In the genomic region with DNA sequence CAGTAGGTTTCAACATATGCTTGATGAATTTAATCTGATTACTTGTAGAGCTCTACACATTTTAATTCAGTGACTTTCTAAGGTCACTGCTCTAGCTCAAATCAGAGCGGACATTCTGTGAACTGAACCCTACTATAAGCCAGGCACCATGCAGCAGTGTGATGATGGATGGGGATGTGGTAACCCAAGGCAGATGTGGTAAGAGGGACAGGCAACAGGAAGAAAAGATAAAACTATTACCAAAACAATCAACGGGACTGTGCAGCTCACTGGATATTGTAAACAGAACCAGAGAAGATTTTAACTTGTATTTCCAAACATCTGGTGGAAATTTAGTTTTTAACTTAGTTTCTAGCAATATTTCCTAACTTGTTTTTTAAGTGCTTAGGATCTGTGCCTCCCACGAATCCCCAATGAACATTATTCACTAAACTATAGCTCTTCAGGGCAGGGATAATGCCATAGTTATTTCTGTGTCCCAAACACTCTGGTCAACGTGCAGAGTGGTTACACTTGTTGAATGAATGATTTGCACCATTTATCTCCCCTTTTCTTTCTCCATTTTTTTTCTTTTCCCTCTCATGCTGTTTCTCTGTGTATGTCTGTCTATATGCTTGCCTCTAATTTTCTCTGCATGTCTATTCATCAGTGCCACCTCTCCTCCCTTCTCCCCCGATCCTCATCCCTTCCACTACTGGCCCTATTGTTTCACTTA, we compare ENCODE assay signal across 12 cellular contexts. TPM values are rescaled to one million over a fixed set of nuclear protein-coding genes. Genes with fewer than 3 reads are reported as not detected.
A peak's percentile ranks its signal among the peaks of the same experiment; 100 is the strongest.
DNase-seq lines count a peak whose midpoint lies in the region; ATAC-seq and TF ChIP-seq lines count a peak whose summit lies in the region.
"Had no signal": no experiment of that assay in that cellular context is flagged by ENCODE, and none has a peak within 500 bp of the region (broad histone marks: within the 10 kb centered on the region; RNA-seq: fewer than 3 reads in every experiment).

No MANE protein-coding gene starts in this region.

- H3K4me1 ChIP-seq in breast epithelium: peaks cover 0 to 9% of the 10 kb centered on the region in 2 donors
- H3K4me1 ChIP-seq in osteoblast (ENCODE audit: insufficient read depth, low read length): peaks cover 8% of the 10 kb centered on the region
- H3K4me1 ChIP-seq in neural progenitor cell: peaks cover 13% of the 10 kb centered on the region

- no peak for TF ChIP-seq CTCF in MCF 10A (IDR thresholded peaks at IDR 0.05; ENCODE audit: unreplicated experiment)
- TF ChIP-seq CTCF in breast epithelium (IDR thresholded peaks at IDR 0.05): no peak
- TF ChIP-seq CTCF in osteoblast (IDR thresholded peaks at IDR 0.05; ENCODE audit: extremely low read depth, low read depth, low read length): no peak
- no peak for TF ChIP-seq CTCF in neural progenitor cell (IDR thresholded peaks at IDR 0.05)

- no peak for TF ChIP-seq POLR2A in breast epithelium (IDR thresholded peaks at IDR 0.05)

- no peak overlapping the region for H3K4me2 ChIP-seq in osteoblast (ENCODE audit: insufficient read depth, low read length)
- H3K4me2 ChIP-seq in neural progenitor cell: no peak overlapping the region

- H3K36me3 ChIP-seq in breast epithelium: no peaks in the 10 kb centered on the region
- no peaks in the 10 kb centered on the region for H3K36me3 ChIP-seq in osteoblast (ENCODE audit: insufficient read depth, low read length)
- H3K36me3 ChIP-seq in neural progenitor cell: no peaks in the 10 kb centered on the region

- H3K4me3 ChIP-seq in breast epithelium (no peak overlapping the region), osteoblast (ENCODE audit: insufficient read depth, low read length) (no peak overlapping the region), neural progenitor cell (no peak overlapping the region)

- CTCF ChIA-PET in MCF 10A (lab: Yijun Ruan, JAX): interaction anchor here (0.9 to 1.3 kb wide), 2 partner anchors 14 to 18 kb away, joined by 3 to 4 read pairs; no protein-coding TSS in a partner anchor

- H3K27ac ChIP-seq in breast epithelium (peak overlapping the region in 1 of 2 donors; percentile 4), osteoblast (ENCODE audit: low read depth, low read length) (no peak overlapping the region), neural progenitor cell (no peak overlapping the region)

- BruUV-seq in MCF 10A (replicated peaks; lab: Mats Ljungman, UMichigan): no TSS peak

- H3K9ac ChIP-seq in neural progenitor cell: no peak overlapping the region

- ATAC-seq in GM19035 (IDR thresholded peaks at IDR 0.05; ENCODE audit: unreplicated experiment): no peak

- H3K36me3 Mint-ChIP-seq in MCF 10A (ENCODE audit: insufficient read depth, unreplicated experiment): peaks cover 5% of the 10 kb centered on the region
- H3K36me3 Mint-ChIP-seq in neural progenitor cell: no peaks in the 10 kb centered on the region

- H3K9me3 ChIP-seq in breast epithelium (no peaks in the 10 kb centered on the region), osteoblast (ENCODE audit: low read depth, low read length) (no peaks in the 10 kb centered on the region), neural progenitor cell (ENCODE audit: low read depth) (no peaks in the 10 kb centered on the region)

- intact Hi-C loops in MCF 10A (cut with micrococcal nuclease) (loop anchor here (5.0 kb wide), 1 partner anchor 140 kb away; a partner anchor contains a TSS), breast epithelium (cut with DNase I; ENCODE audit: low total_unique reads) (no loop called here)

- peak; percentile 55 for DNase-seq in MCF 10A (ENCODE audit: unreplicated experiment)
- DNase-seq in breast epithelium (ENCODE audit: low spot score in 2 of 2): no peak
- DNase-seq in SKM-1 (lab: John Stamatoyannopoulos, UW; ENCODE audit: unreplicated experiment): peak; percentile 9
- DNase-seq in epidermal melanocyte (ENCODE audit: insufficient read length, low spot score): peak; percentile 20
- no peak for DNase-seq in osteoblast (ENCODE audit: insufficient read length, low spot score, missing footprints)
- DNase-seq in NCI-H146 treated with DMSO at 0.1 percent for 48 hours (lab: John Stamatoyannopoulos, UW; ENCODE audit: unreplicated experiment): no peak
- DNase-seq in neural progenitor cell (ENCODE audit: low spot score): no peak
- DNase-seq: caudate nucleus, kidney, NCI-H187, retina had no signal

- peaks cover 31% of the 10 kb centered on the region for H3F3A ChIP-seq in neural progenitor cell (ENCODE audit: low read depth)

- H3K4me1 Mint-ChIP-seq in MCF 10A (ENCODE audit: insufficient read depth, unreplicated experiment): peaks cover 39% of the 10 kb centered on the region
- H3K4me1 Mint-ChIP-seq in neural progenitor cell: peaks cover 20% of the 10 kb centered on the region

- H3K27ac Mint-ChIP-seq in MCF 10A (ENCODE audit: low read depth, unreplicated experiment) (peak overlapping the region; percentile 92), neural progenitor cell (no peak overlapping the region)

- POLR2A ChIA-PET in MCF 10A (lab: Yijun Ruan, JAX): interaction anchor here (1.0 to 4.7 kb wide), 9 partner anchors 8 to 140 kb away, joined by 3 to 59 read pairs (median 5); a partner anchor contains a TSS

- H3K79me2 ChIP-seq in osteoblast (ENCODE audit: insufficient read depth, low read length) (peaks cover 79% of the 10 kb centered on the region), neural progenitor cell (ENCODE audit: low read depth) (peaks cover 71% of the 10 kb centered on the region)

- H3K9me3 Mint-ChIP-seq in MCF 10A (ENCODE audit: unreplicated experiment) (no peaks in the 10 kb centered on the region), neural progenitor cell (no peaks in the 10 kb centered on the region)

- H3K4me3 Mint-ChIP-seq in MCF 10A (ENCODE audit: unreplicated experiment) (peak overlapping the region; percentile 97), neural progenitor cell (no peak overlapping the region)

- H2AFZ ChIP-seq in osteoblast (ENCODE audit: low read length) (no peak overlapping the region), neural progenitor cell (replicated peaks) (no peak overlapping the region)

- H3K27me3 ChIP-seq in breast epithelium: no peaks in the 10 kb centered on the region
- H3K27me3 ChIP-seq in osteoblast (ENCODE audit: insufficient read depth, low read length): no peaks in the 10 kb centered on the region
- H3K27me3 ChIP-seq in neural progenitor cell: peaks cover 6% of the 10 kb centered on the region

- H4K20me1 ChIP-seq in osteoblast (ENCODE audit: insufficient read depth, low read length): peaks cover 8% of the 10 kb centered on the region
- H4K20me1 ChIP-seq in neural progenitor cell (ENCODE audit: low read depth): peaks cover 27% of the 10 kb centered on the region

- H3K27me3 Mint-ChIP-seq in MCF 10A (ENCODE audit: insufficient read depth, unreplicated experiment): no peaks in the 10 kb centered on the region
- peaks cover 3% of the 10 kb centered on the region for H3K27me3 Mint-ChIP-seq in neural progenitor cell (ENCODE audit: insufficient read depth, low read depth)

RNA-seq across cellular contexts. Expression of a gene that starts 3.0 kb away (rescaled TPM):
- total RNA-seq in MCF 10A (2022): 52.0 and 55.5 TPM in 2 replicates
- total RNA-seq in breast epithelium: 10 to 100 TPM; 28.6 to 43.6 (median 37.0) TPM
- 55.1 and 56.8 TPM in 2 replicates for total RNA-seq in osteoblast
- 41.1 and 54.1 TPM in 2 replicates for total RNA-seq in neural progenitor cell (ENCODE audit: low replicate concordance)

RNA-seq across cellular contexts. Expression of a gene that starts 14.6 kb away (rescaled TPM):
- total RNA-seq in MCF 10A (2022) (83.9 and 90.0 TPM in 2 replicates), breast epithelium (100 to 1,000 TPM in 1 of 3 donors, 10 to 100 TPM in 2; 78.3 to 106 (median 89.9) TPM), osteoblast (78.5 and 85.2 TPM in 2 replicates), neural progenitor cell (ENCODE audit: low replicate concordance) (132 and 265 TPM in 2 replicates)

RNA-seq across cellular contexts. Expression of a gene that starts 37.6 kb away (rescaled TPM):
- total RNA-seq in MCF 10A (2022): 15.5 and 16.3 TPM in 2 replicates
- total RNA-seq in breast epithelium: 10 to 100 TPM; 15.1 to 17.7 (median 16.0) TPM
- total RNA-seq in osteoblast: 29.7 and 29.8 TPM in 2 replicates
- total RNA-seq in neural progenitor cell (ENCODE audit: low replicate concordance): 33.6 and 55.7 TPM in 2 replicates

Comparison
In these comparisons a context has a peak if more than half of its experiments do, and no peak if none do; other contexts are left out.
1. DNase-seq: peak in MCF 10A (single experiment), SKM-1 (single experiment) and epidermal melanocyte (single experiment); none in breast epithelium (0 of 2), osteoblast (single experiment), NCI-H146 treated with DMSO at 0.1 percent for 48 hours (single experiment) and neural progenitor cell (single experiment).